10 cellular contexts compared by ENCODE assay signal in the genomic region with DNA sequence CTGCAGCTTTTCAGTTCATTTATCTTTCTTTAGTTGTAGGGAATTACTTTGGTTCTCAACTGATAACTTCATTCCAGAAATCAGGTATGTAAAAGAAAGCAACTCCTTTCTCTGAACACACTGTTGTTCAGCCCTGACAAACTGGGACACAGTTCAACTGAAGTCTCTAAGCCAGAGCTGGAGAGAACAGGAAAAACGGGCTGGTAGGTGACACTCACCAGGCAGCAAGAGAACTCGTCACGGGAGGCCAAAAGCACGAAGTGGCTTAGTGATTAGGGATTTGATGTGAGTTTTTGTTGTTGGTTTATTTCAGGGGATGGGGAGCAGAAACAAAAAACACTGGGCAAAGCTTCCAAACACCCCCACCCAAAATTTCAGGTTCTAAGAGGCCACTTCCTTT. TPM values are rescaled to one million over a fixed set of nuclear protein-coding genes. Genes with fewer than 3 reads are reported as not detected.
A peak's percentile ranks its signal among the peaks of the same experiment; 100 is the strongest.
DNase-seq lines count a peak whose midpoint lies in the region; ATAC-seq and TF ChIP-seq lines count a peak whose summit lies in the region.
"Had no signal": no experiment of that assay in that cellular context is flagged by ENCODE, and none has a peak within 500 bp of the region (broad histone marks: within the 10 kb centered on the region; RNA-seq: fewer than 3 reads in every experiment).

No MANE protein-coding gene starts in this region.

- intact Hi-C loops in heart right ventricle (cut with DNase I), result loop anchor here in 5 of 10 donors (5.0 kb wide), 4 partner anchors 34 to 124 kb away; a partner anchor contains a TSS
- intact Hi-C loops in cardiac septum (cut with DNase I), result loop anchor here (2.0 kb wide), 1 partner anchor 53 kb away; a partner anchor contains a TSS
- intact Hi-C loops in upper lobe of right lung (cut with DNase I), result loop anchor here (10.0 kb wide), 1 partner anchor 51 kb away; a partner anchor contains a TSS

- no peak for ATAC-seq in heart right ventricle
- ATAC-seq in upper lobe of right lung, result no peak
- no peak for ATAC-seq in GM21381 (IDR thresholded peaks at IDR 0.05; ENCODE audit: unreplicated experiment)
- ATAC-seq in GM19035 (IDR thresholded peaks at IDR 0.05; ENCODE audit: unreplicated experiment), result no peak

- peaks cover 86% of the 10 kb centered on the region for H3K4me1 Mint-ChIP-seq in brain

- H3K9ac ChIP-seq in muscle layer of colon (ENCODE audit: low read length), result peak overlapping the region; percentile 49

- peak overlapping the region; percentile 84 to 98 (median 96) for H3K27ac ChIP-seq in heart right ventricle
- H3K27ac ChIP-seq in muscle layer of colon (ENCODE audit: low read depth, low read length), result peak overlapping the region; percentile 97
- peak overlapping the region; percentile 91 for H3K27ac ChIP-seq in upper lobe of right lung

- TF ChIP-seq CTCF in heart right ventricle (IDR thresholded peaks at IDR 0.05) (no peak), brain (conservative IDR thresholded peaks at IDR 0.05) (no peak), upper lobe of right lung (IDR thresholded peaks at IDR 0.05) (no peak)

- H3K36me3 ChIP-seq in heart right ventricle (peaks cover 0 to 92% (median 31%) of the 10 kb centered on the region in 9 donors), muscle layer of colon (ENCODE audit: insufficient read depth, low read length) (peaks cover 68% of the 10 kb centered on the region), upper lobe of right lung (peaks cover 75% of the 10 kb centered on the region), MG63 (peaks cover 96% of the 10 kb centered on the region)

- no peaks in the 10 kb centered on the region for H3K27me3 Mint-ChIP-seq in brain

- WGBS in heart right ventricle, 2 donors, result 18 to 19% methylated on average over 4 of the region's 4 CpGs

- H3K9me3 Mint-ChIP-seq in brain, result no peaks in the 10 kb centered on the region

- H3K4me1 ChIP-seq in heart right ventricle, result peaks cover 78 to 100% (median 100%) of the 10 kb centered on the region in 9 donors
- peaks cover 99% of the 10 kb centered on the region for H3K4me1 ChIP-seq in muscle layer of colon (ENCODE audit: insufficient read depth, low read length)
- peaks cover 99% of the 10 kb centered on the region for H3K4me1 ChIP-seq in upper lobe of right lung

- H3K9me3 ChIP-seq in heart right ventricle (no peaks in the 10 kb centered on the region), muscle layer of colon (ENCODE audit: low read length) (no peaks in the 10 kb centered on the region), upper lobe of right lung (no peaks in the 10 kb centered on the region), MG63 (no peaks in the 10 kb centered on the region)

- peaks cover 14% of the 10 kb centered on the region for H3K36me3 Mint-ChIP-seq in brain

- no peaks in the 10 kb centered on the region for H3K27me3 ChIP-seq in heart right ventricle
- H3K27me3 ChIP-seq in muscle layer of colon (ENCODE audit: control insufficient read depth in 1 of 2, insufficient read depth in 2 of 2, low read length in 2 of 2), result no peaks in the 10 kb centered on the region
- H3K27me3 ChIP-seq in upper lobe of right lung, result no peaks in the 10 kb centered on the region
- no peaks in the 10 kb centered on the region for H3K27me3 ChIP-seq in MG63

- H3K4me3 Mint-ChIP-seq in brain, result no peak overlapping the region

- DNase-seq in heart right ventricle (no peak), cardiac septum (ENCODE audit: low spot score) (no peak), upper lobe of right lung (no peak), MG63 (no peak)
- DNase-seq: DMS 273 treated with DMSO at 0.1 percent for 48 hours, NCI-H2171 treated with DMSO at 0.1 percent for 48 hours had no signal

- H3K4me3 ChIP-seq in heart right ventricle (no peak overlapping the region), muscle layer of colon (ENCODE audit: low read depth in 1 of 2, low read length in 2 of 2) (no peak overlapping the region), upper lobe of right lung (no peak overlapping the region), MG63 (no peak overlapping the region)

- H3K27ac Mint-ChIP-seq in brain, result peak overlapping the region; percentile 40 to 98 (median 80)

RNA-seq across cellular contexts. Expression of a gene that starts 54.1 kb away (rescaled TPM):
- total RNA-seq in heart right ventricle (100 to 1,000 TPM; 132 to 345 (median 189) TPM), cardiac septum (282 TPM), upper lobe of right lung (842 TPM)
- polyA plus RNA-seq in heart right ventricle (100 to 1,000 TPM; 134 to 243 TPM), brain (ENCODE audit: insufficient read depth, low read depth, low replicate concordance) (236 TPM)
- 323 and 380 TPM in 2 replicates for total RNA-seq in MG63 (2014; rRNA removed; shearing (Covaris generic); ENCODE audit: low replicate concordance)
